ENCODE assay signal across 8 cellular contexts in genomic region chr17:35242158-35242804, GRCh38. TPM values are rescaled to one million over a fixed set of nuclear protein-coding genes. Genes with fewer than 3 reads are reported as not detected.
DNase-seq lines count a peak whose midpoint lies in the region; ATAC-seq and TF ChIP-seq lines count a peak whose summit lies in the region.

No MANE protein-coding gene starts in this region.

- TF ChIP-seq CTCF in RWPE1 (conservative IDR thresholded peaks at IDR 0.05; ENCODE audit: low read depth): peak; percentile 59
- peak; percentile 7 for TF ChIP-seq CTCF in cardiac muscle cell (IDR thresholded peaks at IDR 0.05; ENCODE audit: low read depth, low read length)

- POLR2A ChIA-PET in RWPE1 (lab: Yijun Ruan, JAX; ENCODE audit: low non-redundant PET): interaction anchor here (1.3 kb wide), 1 partner anchor 15 kb away, joined by 7 read pairs; no protein-coding TSS in a partner anchor

- peak; percentile 60 for ATAC-seq in GM21515 (IDR thresholded peaks at IDR 0.05; ENCODE audit: unreplicated experiment)

- intact Hi-C loops in posterior vena cava (cut with DNase I): no loop called here

- no peaks in the 10 kb centered on the region for H3K9me3 ChIP-seq in cardiac muscle cell (ENCODE audit: low read depth)

- TF ChIP-seq RAD21 in Ishikawa (IDR thresholded peaks at IDR 0.05; ENCODE audit: low read depth): no peak; the same call in 1 of the 2 replicates

- H3K27me3 ChIP-seq in cardiac muscle cell: no peaks in the 10 kb centered on the region

- DNase-seq in D341Med (ENCODE audit: low spot score) (peak; percentile 55), RWPE1 (ENCODE audit: low spot score) (peak; percentile 91), cardiac muscle cell (ENCODE audit: low read depth in 1 of 2, low spot score in 1 of 2) (peak; percentile 40 to 73), posterior vena cava (ENCODE audit: low spot score) (peak; percentile 81)
- DNase-seq in activated naive CD4-positive, alpha-beta T cell (lab: John Stamatoyannopoulos, UW): peak; percentile 35 to 80 (median 63)

- peak overlapping the region; percentile 63 for H3K4me3 ChIP-seq in cardiac muscle cell
- peak overlapping the region; percentile 70 for H3K4me3 ChIP-seq in urinary bladder (ENCODE audit: low read depth, low read length)

- CTCF ChIA-PET in RWPE1 (lab: Yijun Ruan, JAX): interaction anchor here (0.8 to 1.3 kb wide), 2 partner anchors 70 to 323 kb away, joined by 4 to 5 read pairs; no protein-coding TSS in a partner anchor

- H3K4me1 ChIP-seq in cardiac muscle cell (ENCODE audit: low read depth) (peaks cover 18% of the 10 kb centered on the region), urinary bladder (ENCODE audit: insufficient read depth) (no peaks in the 10 kb centered on the region)

- H3K36me3 ChIP-seq in cardiac muscle cell: no peaks in the 10 kb centered on the region
- H3K36me3 ChIP-seq in urinary bladder (ENCODE audit: insufficient read depth): no peaks in the 10 kb centered on the region

- WGBS in urinary bladder: 2% methylated on average over 43 of the region's 43 CpGs

- H3K27ac ChIP-seq in RWPE1: peak overlapping the region; percentile 97
- peak overlapping the region; percentile 92 for H3K27ac ChIP-seq in cardiac muscle cell
- H3K27ac ChIP-seq in urinary bladder (ENCODE audit: low read depth): peak overlapping the region; percentile 91

- TF ChIP-seq EP300 in Ishikawa (IDR thresholded peaks at IDR 0.05; ENCODE audit: borderline replicate concordance): no peak

TF ChIP-seq in Ishikawa, 13 proteins besides CTCF, POLR2A, EP300 and RAD21:
- no peak for TF ChIP-seq TAF1 (IDR thresholded peaks at IDR 0.05; ENCODE audit: low read depth)
- TF ChIP-seq MAX (IDR thresholded peaks at IDR 0.05): 0 out of 2 replicates have a peak, but pooled peaks have one; percentile 16
- TF ChIP-seq REST (IDR thresholded peaks at IDR 0.05; ENCODE audit: low read depth): no peak

RNA-seq across cellular contexts. Expression of gene SLFN5, which starts 0.6 kb away (rescaled TPM):
- 6.2 and 8.3 TPM in 2 replicates for total RNA-seq in cardiac muscle cell
- polyA plus RNA-seq in cardiac muscle cell: 2.7 and 8.9 TPM in 2 replicates
- total RNA-seq in posterior vena cava: 10 to 100 TPM; 41.6 to 46.3 TPM
- total RNA-seq in urinary bladder: 30.3 TPM
- polyA plus RNA-seq in urinary bladder: 12.6 TPM

RNA-seq across cellular contexts. Expression of gene SLC35G3, which starts 48.1 kb away (rescaled TPM):
- 0.21 TPM in 1 of 2 replicates, not detected in the other for total RNA-seq in cardiac muscle cell
- 0.11 and 0.65 TPM in 2 replicates for polyA plus RNA-seq in cardiac muscle cell
- total RNA-seq in posterior vena cava: not detected
- total RNA-seq in urinary bladder: not detected
- polyA plus RNA-seq in urinary bladder: not detected

Comparison
In these comparisons a context has a peak if more than half of its experiments do, and no peak if none do; other contexts are left out.
1. Peak in every context shown above with its lines: DNase-seq, ATAC-seq, H3K4me3 ChIP-seq and H3K27ac ChIP-seq.